ENCODE assay signal across 8 cellular contexts in genomic region chr1:117556976-117557375, GRCh38.
"Had no signal": no experiment of that assay in that cellular context is flagged by ENCODE, and none has a peak within 500 bp of the region (broad histone marks: within the 10 kb centered on the region; RNA-seq: fewer than 3 reads in every experiment).

No MANE protein-coding gene starts in this region.

- H3K9ac ChIP-seq: KMS-11 had no signal

- DNase-seq: H7, HFFc6, Karpas-422 had no signal

- H3K36me3 ChIP-seq: HAP-1 had no signal

- FAIRE-seq: HTR-8/SVneo had no signal

- H3K4me1 ChIP-seq: HAP-1 had no signal

- H3K9me3 ChIP-seq: HAP-1 had no signal

- H3K27ac ChIP-seq: KMS-11 had no signal

- H3K27ac Mint-ChIP-seq: GM23338, HFFc6 had no signal

- H2AFZ ChIP-seq: GM23338 had no signal

- ATAC-seq: GM23338, HCT116 had no signal

- H3K4me2 ChIP-seq: GM23338, KMS-11 had no signal

- H3K4me3 Mint-ChIP-seq: GM23338, HFFc6 had no signal

- H3K4me3 ChIP-seq: GM23338, HAP-1 had no signal
